8 cellular contexts compared by ENCODE assay signal in genomic region chr15:72476330-72476729, GRCh38. TPM values are rescaled to one million over a fixed set of nuclear protein-coding genes. Genes with fewer than 3 reads are reported as not detected.
DNase-seq lines count a peak whose midpoint lies in the region; ATAC-seq and TF ChIP-seq lines count a peak whose summit lies in the region.
"Not testable (repeated sequence)": the region's sequence is repeated elsewhere in the genome, so short reads cannot be mapped to it uniquely, and the experiment has no call there.

No MANE protein-coding gene starts in this region.

- H3K9me3 ChIP-seq in BE2C; SK-N-SH; duodenal mucosa (ENCODE audit: control insufficient read depth in 1 of 2, low read length in 2 of 2); hepatocyte (ENCODE audit: low read depth); neural cell (ENCODE audit: low read length): not testable (repeated sequence)

- H3K9ac ChIP-seq in SK-N-SH (peak overlapping the region; percentile 97; the same call in 1 of the 2 replicates), duodenal mucosa (ENCODE audit: low read depth in 1 of 2, low read length in 2 of 2) (peak overlapping the region; percentile 97 to 99), neural cell (ENCODE audit: low read length) (peak overlapping the region; percentile 100)

- not testable (repeated sequence) for TF ChIP-seq EP300 in SK-N-SH (IDR thresholded peaks at IDR 0.05; ENCODE audit: borderline replicate concordance in 1 of 2, low read depth in 1 of 2, low read length in 1 of 2); neural cell (conservative IDR thresholded peaks at IDR 0.05; ENCODE audit: poor library complexity, severe bottlenecking)

- ATAC-seq in stimulated activated naive CD8-positive, alpha-beta T cell treated with anti-CD3 and anti-CD28 coated beads, Interleukin-15, amount 100 ng/mL, for 72 hours, result not testable (repeated sequence)

- not testable (repeated sequence) for H3K27me3 ChIP-seq in BE2C; HL-60 (ENCODE audit: insufficient read depth, poor library complexity, severe bottlenecking); SK-N-SH (ENCODE audit: insufficient read depth); duodenal mucosa (ENCODE audit: control insufficient read depth in 1 of 2, insufficient read depth in 2 of 2, low read length in 2 of 2); hepatocyte; neural cell (ENCODE audit: insufficient read depth, low read depth, low read length)

- peaks cover 55% of the 10 kb centered on the region for H3K4me1 Mint-ChIP-seq in activated naive CD4-positive, alpha-beta T cell treated with anti-CD3 and anti-CD28 coated beads, Interleukin-2, amount 10 ng/mL, durations not matched to agents 7 days and 5 days
- H3K4me1 Mint-ChIP-seq in stimulated activated naive CD8-positive, alpha-beta T cell treated with anti-CD3 and anti-CD28 coated beads, Interleukin-15, amount 100 ng/mL, for 72 hours, result peaks cover 65% of the 10 kb centered on the region

- H3K9me2 ChIP-seq in SK-N-SH; hepatocyte (replicated peaks; ENCODE audit: insufficient read depth); neural cell (ENCODE audit: insufficient read depth, low read length): not testable (repeated sequence)

- H3K4me2 ChIP-seq in SK-N-SH (peak overlapping the region; percentile 81), hepatocyte (peak overlapping the region; percentile 83), neural cell (ENCODE audit: low read length) (peak overlapping the region; percentile 89)

- H2AFZ ChIP-seq in SK-N-SH (ENCODE audit: low read depth); hepatocyte; neural cell (ENCODE audit: low read depth, low read length): not testable (repeated sequence)

- DNase-seq in BE2C; SK-N-SH; activated naive CD4-positive, alpha-beta T cell treated with anti-CD3 and anti-CD28 coated beads, Interleukin-2, amount 10 ng/mL, durations not matched to agents 7 days and 5 days; hepatocyte (ENCODE audit: low spot score); stimulated activated naive CD8-positive, alpha-beta T cell treated with anti-CD3 and anti-CD28 coated beads, Interleukin-15, amount 100 ng/mL, for 72 hours: not testable (repeated sequence)
- DNase-seq in HL-60 (ENCODE audit: low read depth in 1 of 2, low spot score in 1 of 2), result peak in 1 of 2 experiments; percentile 67

- not testable (repeated sequence) for TF ChIP-seq RAD21 in SK-N-SH (IDR thresholded peaks at IDR 0.05; ENCODE audit: low read length); neural cell (conservative IDR thresholded peaks at IDR 0.05)

- H3F3A ChIP-seq in SK-N-SH (replicated peaks; ENCODE audit: insufficient read depth), result peaks cover 21% of the 10 kb centered on the region
- not testable (repeated sequence) for H3F3A ChIP-seq in neural cell (ENCODE audit: insufficient read depth, low read length, poor library complexity, severe bottlenecking)

- POLR2A ChIA-PET in SK-N-SH (lab: Yijun Ruan, JAX), result not testable (repeated sequence)

- H3K27me3 Mint-ChIP-seq in activated naive CD4-positive, alpha-beta T cell treated with anti-CD3 and anti-CD28 coated beads, Interleukin-2, amount 10 ng/mL, durations not matched to agents 7 days and 5 days; stimulated activated naive CD8-positive, alpha-beta T cell treated with anti-CD3 and anti-CD28 coated beads, Interleukin-15, amount 100 ng/mL, for 72 hours: not testable (repeated sequence)

- H3K27ac Mint-ChIP-seq in activated naive CD4-positive, alpha-beta T cell treated with anti-CD3 and anti-CD28 coated beads, Interleukin-2, amount 10 ng/mL, durations not matched to agents 7 days and 5 days, result peak overlapping the region; percentile 49
- peak overlapping the region; percentile 83 to 90 for H3K27ac Mint-ChIP-seq in stimulated activated naive CD8-positive, alpha-beta T cell treated with anti-CD3 and anti-CD28 coated beads, Interleukin-15, amount 100 ng/mL, for 72 hours

- CTCF ChIA-PET in SK-N-SH (lab: Yijun Ruan, JAX), result not testable (repeated sequence)
- CTCF ChIA-PET in activated naive CD4-positive, alpha-beta T cell treated with anti-CD3 and anti-CD28 coated beads, Interleukin-2, amount 10 ng/mL, durations not matched to agents 7 days and 5 days (lab: Charles Lee), result interaction anchor here (1.1 to 1.6 kb wide), 2 partner anchors 55 to 57 kb away, joined by 4 read pairs; no protein-coding TSS in a partner anchor

- H3K27ac ChIP-seq in HL-60 (replicated peaks), result peak overlapping the region; percentile 98
- H3K27ac ChIP-seq in SK-N-SH (ENCODE audit: low read depth in 2 of 2, low read length in 1 of 2), result peak overlapping the region in 1 of 2 experiments; percentile 99; a peak in 1 of 4 replicates
- not testable (repeated sequence) for H3K27ac ChIP-seq in duodenal mucosa (ENCODE audit: low read depth, low read length)
- H3K27ac ChIP-seq in hepatocyte, result peak overlapping the region; percentile 15
- H3K27ac ChIP-seq in neural cell (ENCODE audit: low read length), result peak overlapping the region; percentile 100

- H3K4me1 ChIP-seq in BE2C, result not testable (repeated sequence)
- H3K4me1 ChIP-seq in SK-N-SH (ENCODE audit: control insufficient read depth in 1 of 2, insufficient read depth in 2 of 2, low read depth in 1 of 2, low read length in 1 of 2) (peaks cover 10 to 11% of the 10 kb centered on the region in 2 experiments; a peak in 3 of 4 replicates), duodenal mucosa (ENCODE audit: control insufficient read depth in 1 of 2, insufficient read depth in 2 of 2, low read length in 2 of 2) (peaks cover 16 to 31% of the 10 kb centered on the region in 2 donors), hepatocyte (ENCODE audit: insufficient read depth) (peaks cover 21% of the 10 kb centered on the region)

- H3K36me3 Mint-ChIP-seq in activated naive CD4-positive, alpha-beta T cell treated with anti-CD3 and anti-CD28 coated beads, Interleukin-2, amount 10 ng/mL, durations not matched to agents 7 days and 5 days, result peaks cover 39% of the 10 kb centered on the region

- H3K36me3 ChIP-seq in BE2C (peaks cover 29% of the 10 kb centered on the region), SK-N-SH (replicated peaks in 1 of 2; ENCODE audit: control insufficient read depth in 1 of 2, insufficient read depth in 2 of 2, low read length in 1 of 2) (peaks cover 12 to 31% of the 10 kb centered on the region in 2 experiments)
- H3K36me3 ChIP-seq in duodenal mucosa (ENCODE audit: control insufficient read depth in 1 of 2, insufficient read depth in 2 of 2, low read length in 2 of 2); hepatocyte (replicated peaks; ENCODE audit: insufficient read depth, low read depth); neural cell (ENCODE audit: insufficient read depth, low read length): not testable (repeated sequence)

- peaks cover 63% of the 10 kb centered on the region for H4K20me1 ChIP-seq in SK-N-SH (ENCODE audit: insufficient read depth)
- peaks cover 63% of the 10 kb centered on the region for H4K20me1 ChIP-seq in hepatocyte (ENCODE audit: insufficient read depth, poor library complexity, severe bottlenecking)
- H4K20me1 ChIP-seq in neural cell (ENCODE audit: insufficient read depth), result peaks cover 38% of the 10 kb centered on the region

- peak overlapping the region; percentile 97 for H3K4me3 Mint-ChIP-seq in activated naive CD4-positive, alpha-beta T cell treated with anti-CD3 and anti-CD28 coated beads, Interleukin-2, amount 10 ng/mL, durations not matched to agents 7 days and 5 days
- peak overlapping the region; percentile 74 for H3K4me3 Mint-ChIP-seq in stimulated activated naive CD8-positive, alpha-beta T cell treated with anti-CD3 and anti-CD28 coated beads, Interleukin-15, amount 100 ng/mL, for 72 hours

- H3K79me2 ChIP-seq in SK-N-SH (ENCODE audit: insufficient read depth) (peaks cover 80% of the 10 kb centered on the region), hepatocyte (peaks cover 77% of the 10 kb centered on the region), neural cell (replicated peaks; ENCODE audit: insufficient read depth, low read length) (peaks cover 70% of the 10 kb centered on the region)

- WGBS in SK-N-SH (ENCODE audit: low lambda C conversion rate), result 92% methylated on average over 16 of the region's 16 CpGs
- WGBS in hepatocyte (ENCODE audit: low lambda C conversion rate, missing lambda C conversion rate), result 88% methylated on average over 16 of the region's 16 CpGs

- TF ChIP-seq CTCF in BE2C (IDR thresholded peaks at IDR 0.05; ENCODE audit: low read depth, low read length); HL-60 (IDR thresholded peaks at IDR 0.05; ENCODE audit: insufficient read depth, low read length); SK-N-SH (IDR thresholded peaks at IDR 0.05); hepatocyte (IDR thresholded peaks at IDR 0.05; ENCODE audit: poor library complexity); neural cell (IDR thresholded peaks at IDR 0.05; ENCODE audit: poor library complexity, severe bottlenecking): not testable (repeated sequence)

- H3K9me3 Mint-ChIP-seq in activated naive CD4-positive, alpha-beta T cell treated with anti-CD3 and anti-CD28 coated beads, Interleukin-2, amount 10 ng/mL, durations not matched to agents 7 days and 5 days; stimulated activated naive CD8-positive, alpha-beta T cell treated with anti-CD3 and anti-CD28 coated beads, Interleukin-15, amount 100 ng/mL, for 72 hours: not testable (repeated sequence)

- H3K4me3 ChIP-seq in BE2C (ENCODE audit: low read depth, low read length), result peak overlapping the region; percentile 96
- peak overlapping the region; percentile 85 for H3K4me3 ChIP-seq in HL-60 (replicated peaks; ENCODE audit: insufficient read depth, low read length)
- H3K4me3 ChIP-seq in SK-N-SH (ENCODE audit: low read depth in 2 of 2, low read length in 1 of 2), result peak overlapping the region; percentile 77 to 80; a peak in 3 of 4 replicates
- H3K4me3 ChIP-seq in duodenal mucosa (ENCODE audit: low read depth in 1 of 2, low read length in 2 of 2), result peak overlapping the region; percentile 85 to 98
- H3K4me3 ChIP-seq in hepatocyte, result peak overlapping the region; percentile 96
- peak overlapping the region; percentile 69 for H3K4me3 ChIP-seq in neural cell (ENCODE audit: low read length)

RNA-seq across cellular contexts. Expression of gene ARIH1, which starts 2.2 kb away (rescaled TPM):
- polyA plus RNA-seq in BE2C (2012; ENCODE audit: insufficient read depth, insufficient read length, low read depth), result 166 TPM
- polyA plus RNA-seq in SK-N-SH (2012; rRNA removed) (36.4 and 48.3 TPM in 2 replicates), hepatocyte (62.9 and 76.3 TPM in 2 replicates), neural cell (72.1 and 76.7 TPM in 2 replicates)
- 27.9 and 31.5 TPM in 2 replicates for polyA plus RNA-seq in SK-N-SH (2012; cell fraction: cytosol; rRNA removed)
- 65.6 and 75.8 TPM in 2 replicates for polyA plus RNA-seq in SK-N-SH (2012; cell fraction: nucleus; rRNA removed)
- 61.6 and 62.1 TPM in 2 replicates for total RNA-seq in hepatocyte
- 101 and 132 TPM in 2 replicates for polyA minus RNA-seq in neural cell
